13 cellular contexts compared by ENCODE assay signal in the genomic region with DNA sequence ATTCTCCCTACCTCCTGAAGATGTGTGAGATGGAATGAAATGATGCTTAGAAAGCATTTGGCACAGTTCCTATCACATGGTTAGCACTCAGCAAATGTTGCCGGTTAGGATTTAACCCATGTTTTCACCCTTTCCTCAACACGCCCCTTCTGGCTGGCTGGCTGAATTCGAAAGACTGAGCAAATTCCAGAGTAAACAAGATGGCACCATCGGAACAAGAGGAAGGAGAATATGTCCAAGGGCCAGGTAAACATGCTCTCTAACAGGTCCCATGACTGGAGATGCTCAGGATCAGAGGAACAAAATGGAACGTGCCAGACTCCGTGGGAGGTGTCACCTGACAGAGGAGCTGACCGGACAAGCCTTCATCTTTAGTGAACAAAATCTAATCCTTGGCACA.
A peak's percentile ranks its signal among the peaks of the same experiment; 100 is the strongest.
DNase-seq lines count a peak whose midpoint lies in the region; ATAC-seq and FAIRE-seq lines count a peak whose summit lies in the region.
"Had no signal": no experiment of that assay in that cellular context is flagged by ENCODE, and none has a peak within 500 bp of the region (broad histone marks: within the 10 kb centered on the region; RNA-seq: fewer than 3 reads in every experiment).

No MANE protein-coding gene starts in this region.

- H3K27ac Mint-ChIP-seq in IgD-negative memory B cell: peak overlapping the region; percentile 76 to 93 (median 91)
- H3K27ac Mint-ChIP-seq in effector memory CD8-positive, alpha-beta T cell: peak overlapping the region; percentile 87 to 90
- H3K27ac Mint-ChIP-seq in natural killer cell treated with Interleukin-12 subunit alpha and Interleukin-12 subunit beta and Interleukin-15 and Interleukin-18, amount 100 ng/mL, for 72 hours: peak overlapping the region; percentile 52 to 75

- peak; percentile 82 for DNase-seq in DMS79 (lab: John Stamatoyannopoulos, UW)
- DNase-seq in DMS79 treated with DMSO at 0.1 percent for 48 hours (lab: John Stamatoyannopoulos, UW): no peak
- DNase-seq in effector memory CD8-positive, alpha-beta T cell: no peak
- DNase-seq in natural killer cell treated with Interleukin-12 subunit alpha and Interleukin-12 subunit beta and Interleukin-15 and Interleukin-18, amount 100 ng/mL, for 72 hours (ENCODE audit: low spot score): no peak
- no peak for DNase-seq in HTR-8/SVneo (ENCODE audit: insufficient read length, low spot score)
- DNase-seq in NCI-H2081 (lab: John Stamatoyannopoulos, UW): no peak
- DNase-seq: activated gamma-delta T cell treated with Interleukin-2 at 50 U/mL for 16 hours, brain microvascular endothelial cell, EL, NCI-H1694, NCI-H526 had no signal

- H3K4me3 Mint-ChIP-seq in IgD-negative memory B cell: peak overlapping the region in 2 of 4 donors; percentile 39 to 52
- H3K4me3 Mint-ChIP-seq in effector memory CD8-positive, alpha-beta T cell: no peak overlapping the region
- H3K4me3 Mint-ChIP-seq in natural killer cell treated with Interleukin-12 subunit alpha and Interleukin-12 subunit beta and Interleukin-15 and Interleukin-18, amount 100 ng/mL, for 72 hours: peak overlapping the region; percentile 28

- no peak for FAIRE-seq in HTR-8/SVneo (lab: Jason Lieb, UNC)

- no peaks in the 10 kb centered on the region for H3K27me3 Mint-ChIP-seq in IgD-negative memory B cell
- no peaks in the 10 kb centered on the region for H3K27me3 Mint-ChIP-seq in effector memory CD8-positive, alpha-beta T cell
- no peaks in the 10 kb centered on the region for H3K27me3 Mint-ChIP-seq in natural killer cell treated with Interleukin-12 subunit alpha and Interleukin-12 subunit beta and Interleukin-15 and Interleukin-18, amount 100 ng/mL, for 72 hours

- ATAC-seq in effector memory CD8-positive, alpha-beta T cell (replicated peaks): no peak
- no peak for ATAC-seq in natural killer cell treated with Interleukin-12 subunit alpha and Interleukin-12 subunit beta and Interleukin-15 and Interleukin-18, amount 100 ng/mL, for 72 hours
- no peak for ATAC-seq in GM21619 (IDR thresholded peaks at IDR 0.05; ENCODE audit: unreplicated experiment)

- H3K9me3 Mint-ChIP-seq in IgD-negative memory B cell: no peaks in the 10 kb centered on the region
- no peaks in the 10 kb centered on the region for H3K9me3 Mint-ChIP-seq in effector memory CD8-positive, alpha-beta T cell
- no peaks in the 10 kb centered on the region for H3K9me3 Mint-ChIP-seq in natural killer cell treated with Interleukin-12 subunit alpha and Interleukin-12 subunit beta and Interleukin-15 and Interleukin-18, amount 100 ng/mL, for 72 hours

- H3K4me1 Mint-ChIP-seq in IgD-negative memory B cell: peaks cover 41 to 73% (median 56%) of the 10 kb centered on the region in 3 donors
- peaks cover 61 to 69% of the 10 kb centered on the region in 2 donors for H3K4me1 Mint-ChIP-seq in effector memory CD8-positive, alpha-beta T cell (ENCODE audit: low read depth in 2 of 2)
- H3K4me1 Mint-ChIP-seq in natural killer cell treated with Interleukin-12 subunit alpha and Interleukin-12 subunit beta and Interleukin-15 and Interleukin-18, amount 100 ng/mL, for 72 hours (ENCODE audit: low read depth in 2 of 2): peaks cover 62 to 69% of the 10 kb centered on the region in 2 donors

- peaks cover 10% of the 10 kb centered on the region for H3K36me3 Mint-ChIP-seq in IgD-negative memory B cell
- H3K36me3 Mint-ChIP-seq in effector memory CD8-positive, alpha-beta T cell (ENCODE audit: insufficient read depth): peaks cover 9% of the 10 kb centered on the region
- H3K36me3 Mint-ChIP-seq in natural killer cell treated with Interleukin-12 subunit alpha and Interleukin-12 subunit beta and Interleukin-15 and Interleukin-18, amount 100 ng/mL, for 72 hours: no peaks in the 10 kb centered on the region
